Comparison of ENCODE assay signal across 12 cellular contexts in the genomic region with DNA sequence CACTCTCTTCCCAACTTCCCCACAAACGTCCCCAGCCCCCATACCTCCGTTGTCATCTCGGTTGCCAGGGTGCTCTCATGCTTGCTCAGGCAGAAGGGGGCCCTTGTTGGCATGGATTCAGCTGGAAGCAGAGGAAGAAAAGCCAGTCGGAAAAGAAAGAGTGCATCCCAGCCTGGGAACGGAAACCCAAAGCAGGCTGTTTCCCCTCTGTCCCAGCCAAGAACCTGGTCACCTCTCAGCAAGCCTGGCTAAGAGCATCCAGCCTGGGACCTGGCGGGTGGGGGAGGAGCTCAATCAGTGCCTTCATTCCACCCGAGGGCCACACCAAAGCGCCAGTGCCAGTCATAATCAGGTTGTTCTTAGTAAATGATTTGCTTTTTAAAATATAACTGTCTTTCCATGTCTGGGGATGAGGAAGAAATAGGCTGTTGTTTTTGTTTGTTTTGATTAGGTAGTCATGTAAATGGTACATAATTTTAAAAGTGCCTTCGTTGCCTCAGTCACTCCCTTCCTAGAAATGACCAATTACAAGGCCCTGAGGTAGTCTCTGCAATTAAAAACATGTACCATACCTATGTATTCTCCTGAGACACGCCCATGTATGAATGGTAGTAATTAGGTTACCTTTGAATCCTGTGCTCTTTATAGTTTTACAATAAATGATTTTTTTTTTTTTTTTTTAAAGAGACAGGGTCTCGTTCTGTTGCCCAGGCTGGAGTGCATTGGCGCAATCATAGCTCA. TPM values are rescaled to one million over a fixed set of nuclear protein-coding genes. Genes with fewer than 3 reads are reported as not detected.
DNase-seq lines count a peak whose midpoint lies in the region; ATAC-seq and TF ChIP-seq lines count a peak whose summit lies in the region.
"Had no signal": no experiment of that assay in that cellular context is flagged by ENCODE, and none has a peak within 500 bp of the region (broad histone marks: within the 10 kb centered on the region; RNA-seq: fewer than 3 reads in every experiment).

No MANE protein-coding gene starts in this region.

- CTCF ChIA-PET in HEK293 (lab: Yijun Ruan, JAX) = interaction anchor here (0.7 kb wide), 1 partner anchor 259 kb away, joined by 3 read pairs; no protein-coding TSS in a partner anchor

- in situ Hi-C loops in brain microvascular endothelial cell (cut with HindIII; ENCODE audit: low pct_ligation_motif_present, low sequenced_read_pairs) = no loop called here

- peak; percentile 40 for ATAC-seq in left ventricle myocardium superior
- ATAC-seq in HG03025 (IDR thresholded peaks at IDR 0.05; ENCODE audit: low FRiP score, unreplicated experiment) = no peak
- ATAC-seq in HG03457 (IDR thresholded peaks at IDR 0.05; ENCODE audit: unreplicated experiment) = no peak

- TF ChIP-seq CTCF in HEK293 (tag by site-specific recombination; IDR thresholded peaks at IDR 0.05) (no peak), brain microvascular endothelial cell (IDR thresholded peaks at IDR 0.05; ENCODE audit: low read depth, low read length, missing control alignments) (no peak)

- intact Hi-C loops in left ventricle myocardium superior (cut with micrococcal nuclease) (no loop called here), posterior cingulate gyrus (cut with DNase I) (no loop called here)

- H3K27ac ChIP-seq in HEK293 (ENCODE audit: extremely low read depth, low read depth, low read length) (no peak overlapping the region; the same call in 1 of the 2 replicates), brain microvascular endothelial cell (no peak overlapping the region)
- H3K27ac ChIP-seq: C4-2B, parathyroid adenoma had no signal

- peaks cover 21% of the 10 kb centered on the region for H3K4me1 ChIP-seq in HEK293 (ENCODE audit: control insufficient read depth, insufficient read depth, low read length)

- peaks cover 0 to 3% of the 10 kb centered on the region in 2 experiments; a peak in 2 of 3 replicates for H3K36me3 ChIP-seq in HEK293 (ENCODE audit: control insufficient read depth in 2 of 2, insufficient read depth in 1 of 2, low read length in 2 of 2)
- no peaks in the 10 kb centered on the region for H3K36me3 ChIP-seq in brain microvascular endothelial cell (replicated peaks)

- no peaks in the 10 kb centered on the region for H3K27me3 ChIP-seq in brain microvascular endothelial cell (replicated peaks)
- H3K27me3 ChIP-seq: dorsolateral prefrontal cortex had no signal

- POLR2A ChIA-PET in HEK293 (lab: Yijun Ruan, JAX) = no interaction called here

- H3K9me3 ChIP-seq in HEK293 (ENCODE audit: control insufficient read depth, insufficient read depth, low read depth, low read length) = no peaks in the 10 kb centered on the region

- DNase-seq in brain microvascular endothelial cell = peak; percentile 31
- peak; percentile 46 for DNase-seq in left ventricle myocardium superior
- peak in 6 of 10 donors; percentile 18 to 83 (median 32) for DNase-seq in posterior cingulate gyrus
- DNase-seq in DMS153 treated with DMSO at 0.1 percent for 48 hours (lab: John Stamatoyannopoulos, UW; ENCODE audit: unreplicated experiment) = no peak
- no peak for DNase-seq in NOMO-1 treated with DMSO at 0.1 percent for 48 hours (lab: John Stamatoyannopoulos, UW; ENCODE audit: unreplicated experiment)
- DNase-seq: NCI-H1092 treated with DMSO at 0.1 percent for 48 hours had no signal

- H3K4me3 ChIP-seq in HEK293 (ENCODE audit: low read depth, low read length) (no peak overlapping the region), brain microvascular endothelial cell (ENCODE audit: low read depth, low read length) (no peak overlapping the region)

TF ChIP-seq in HEK293, 187 proteins besides CTCF, POLR2A, EP300 and RAD21:
- TF ChIP-seq IKZF3 (tag by site-specific recombination; IDR thresholded peaks at IDR 0.05) (peak; percentile 51; the same call in 1 of the 2 replicates), ZXDB (tag by site-specific recombination; IDR thresholded peaks at IDR 0.05) (no peak)

RNA-seq across cellular contexts. Expression of a gene that starts 21.1 kb away (rescaled TPM):
- 101 TPM for total RNA-seq in left ventricle myocardium superior

Comparison
In these comparisons a context has a peak if more than half of its experiments do, and no peak if none do; other contexts are left out.
1. DNase-seq: peak in brain microvascular endothelial cell (single experiment), left ventricle myocardium superior (single experiment) and posterior cingulate gyrus (6 of 10); none in DMS153 treated with DMSO at 0.1 percent for 48 hours (single experiment) and NOMO-1 treated with DMSO at 0.1 percent for 48 hours (single experiment).